4 cellular contexts compared by ENCODE assay signal in the genomic region with DNA sequence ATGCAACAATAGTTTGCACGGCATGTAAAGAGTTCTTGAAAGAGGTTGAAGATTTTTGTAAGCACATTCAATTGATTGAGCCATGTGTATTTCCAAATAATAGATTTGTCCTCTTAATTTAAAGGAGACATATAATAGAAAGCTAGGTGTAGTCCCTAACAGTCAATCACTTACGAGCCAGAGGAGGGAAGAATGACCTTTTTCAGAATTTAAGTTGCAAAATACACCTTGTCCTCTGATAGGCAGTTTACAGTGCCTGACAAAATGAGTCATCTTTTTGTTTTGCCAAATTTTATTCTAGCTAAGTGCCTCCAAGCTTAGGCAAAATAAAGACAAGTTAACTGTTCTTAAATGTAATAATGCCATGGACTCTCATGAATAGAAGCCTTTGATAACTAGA.
A peak's percentile ranks its signal among the peaks of the same experiment; 100 is the strongest.
DNase-seq lines count a peak whose midpoint lies in the region; ATAC-seq, FAIRE-seq and TF ChIP-seq lines count a peak whose summit lies in the region.
"Not testable (repeated sequence)": the region's sequence is repeated elsewhere in the genome, so short reads cannot be mapped to it uniquely, and the experiment has no call there.

No MANE protein-coding gene starts in this region.

- TF ChIP-seq CTCF in bronchial epithelial cell (IDR thresholded peaks at IDR 0.05; ENCODE audit: insufficient read depth, low read length, severe bottlenecking); omental fat pad (IDR thresholded peaks at IDR 0.05); psoas muscle (IDR thresholded peaks at IDR 0.05): not testable (repeated sequence)

- not testable (repeated sequence) for H3K27ac ChIP-seq in psoas muscle

- not testable (repeated sequence) for DNase-seq in bronchial epithelial cell (ENCODE audit: low read depth); omental fat pad (ENCODE audit: low spot score); psoas muscle; urothelium cell line (ENCODE audit: low spot score)

- not testable (repeated sequence) for H3K9me3 ChIP-seq in psoas muscle

- WGBS in psoas muscle, 3 donors, result 73 to 100% (median 86%) methylated on average over 1 of the region's 2 CpGs

- intact Hi-C loops in psoas muscle (cut with DNase I), result not testable (repeated sequence)

- H3K4me1 ChIP-seq in psoas muscle, result not testable (repeated sequence)

- peak; percentile 73 for FAIRE-seq in bronchial epithelial cell (lab: Jason Lieb, UNC)
- peak; percentile 23 for FAIRE-seq in urothelium cell line (lab: Jason Lieb, UNC)

- not testable (repeated sequence) for H3K36me3 ChIP-seq in bronchial epithelial cell (ENCODE audit: control insufficient read depth, insufficient read depth, low read length); psoas muscle (ENCODE audit: insufficient read depth in 1 of 2, low read depth in 1 of 2)

- ATAC-seq in omental fat pad (ENCODE audit: low FRiP score) (peak; percentile 47), psoas muscle (peak in 3 of 4 donors; percentile 37 to 69 (median 58))

- H3K4me3 ChIP-seq in bronchial epithelial cell (ENCODE audit: low read depth, low read length); psoas muscle: not testable (repeated sequence)

- H3K27me3 ChIP-seq in bronchial epithelial cell (ENCODE audit: control insufficient read depth, insufficient read depth, low read length); psoas muscle (ENCODE audit: insufficient read depth in 3 of 3, low read length in 2 of 3): not testable (repeated sequence)
